Comparison of ENCODE assay signal across 2 cellular contexts in genomic region chr11:76653674-76654309, GRCh38.
TF ChIP-seq lines count a peak whose summit lies in the region.

No MANE protein-coding gene starts in this region.

TF ChIP-seq in IMR-90, 13 proteins besides CTCF, POLR2A, EP300 and RAD21:
- TF ChIP-seq FOS (IDR thresholded peaks at IDR 0.05; ENCODE audit: low read depth, low read length): no peak
- TF ChIP-seq RFX5 (IDR thresholded peaks at IDR 0.05; ENCODE audit: low read depth, low read length): no peak
- TF ChIP-seq CHD1 (IDR thresholded peaks at IDR 0.05; ENCODE audit: low read depth, low read length): no peak
- no peak for TF ChIP-seq ELK1 (IDR thresholded peaks at IDR 0.05; ENCODE audit: borderline replicate concordance, low read depth, low read length)
- TF ChIP-seq SMC3 (IDR thresholded peaks at IDR 0.05; ENCODE audit: low read depth, low read length): no peak
- TF ChIP-seq MAFK (IDR thresholded peaks at IDR 0.05; ENCODE audit: low read depth, low read length): no peak
- TF ChIP-seq MXI1 (IDR thresholded peaks at IDR 0.05; ENCODE audit: borderline replicate concordance, low read depth, low read length): peak; percentile 33; the same call in 1 of the 2 replicates
- TF ChIP-seq NFE2L2 (IDR thresholded peaks at IDR 0.05; ENCODE audit: low read depth, low read length): no peak
- TF ChIP-seq CEBPB (IDR thresholded peaks at IDR 0.05; ENCODE audit: low read depth, low read length): peak; percentile 75
- no peak for TF ChIP-seq RCOR1 (IDR thresholded peaks at IDR 0.05; ENCODE audit: insufficient replicate concordance, low read length)
- TF ChIP-seq MAZ (IDR thresholded peaks at IDR 0.05; ENCODE audit: borderline replicate concordance, low read depth, low read length): no peak
- TF ChIP-seq USF2 (IDR thresholded peaks at IDR 0.05; ENCODE audit: low read depth, low read length): no peak
TF ChIP-seq in IMR-90: peak in this region for 2.

TF ChIP-seq in H1, 55 proteins besides CTCF, POLR2A, EP300 and RAD21:
- no peak for TF ChIP-seq SRF (IDR thresholded peaks at IDR 0.05; ENCODE audit: low read depth, low read length)
- no peak for TF ChIP-seq EZH2 (IDR thresholded peaks at IDR 0.05; ENCODE audit: low read depth, low read length, severe bottlenecking)
- no peak for TF ChIP-seq GTF2F1 (IDR thresholded peaks at IDR 0.05; ENCODE audit: borderline replicate concordance, low read depth, low read length)
- TF ChIP-seq JUND (IDR thresholded peaks at IDR 0.05; ENCODE audit: low read length): no peak
- no peak for TF ChIP-seq RXRA (IDR thresholded peaks at IDR 0.05; ENCODE audit: insufficient read depth, low read depth, low read length)
- TF ChIP-seq KDM1A (IDR thresholded peaks at IDR 0.05; ENCODE audit: borderline replicate concordance, low read length): no peak
- no peak for TF ChIP-seq CREB1 (IDR thresholded peaks at IDR 0.05)
TF ChIP-seq in H1: peak in this region for 0.
